Comparison of ENCODE assay signal across 16 cellular contexts in the genomic region with DNA sequence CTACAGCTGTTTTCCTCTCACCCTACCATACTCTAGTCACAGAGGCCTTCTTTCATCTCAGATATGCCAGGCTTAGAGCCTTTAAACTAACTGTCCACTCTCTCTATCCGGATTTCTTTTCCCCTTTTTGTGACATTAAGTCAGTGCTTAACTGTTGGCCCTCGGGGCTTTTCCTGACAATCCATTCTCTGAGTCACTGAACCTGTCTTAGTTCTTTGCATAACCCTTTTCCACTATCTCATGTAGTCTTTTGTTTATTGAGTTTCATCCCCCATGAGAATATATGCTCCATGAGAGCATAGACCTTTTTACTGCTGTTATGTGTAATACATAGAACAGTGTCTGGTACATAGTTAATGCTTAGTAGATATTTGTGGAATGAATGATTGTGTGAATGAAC.
DNase-seq lines count a peak whose midpoint lies in the region; ATAC-seq and TF ChIP-seq lines count a peak whose summit lies in the region.
"Had no signal": no experiment of that assay in that cellular context is flagged by ENCODE, and none has a peak within 500 bp of the region (broad histone marks: within the 10 kb centered on the region; RNA-seq: fewer than 3 reads in every experiment).

No MANE protein-coding gene starts in this region.

- no peaks in the 10 kb centered on the region for H3K9me3 ChIP-seq in left ventricle myocardium inferior (replicated peaks)
- no peaks in the 10 kb centered on the region for H3K9me3 ChIP-seq in SJCRH30 (replicated peaks)
- H3K9me3 ChIP-seq in CD4-positive, alpha-beta memory T cell (ENCODE audit: control insufficient read depth in 1 of 2, low read length in 2 of 2), result no peaks in the 10 kb centered on the region
- H3K9me3 ChIP-seq: gastrocnemius medialis, upper lobe of left lung had no signal

- H3K4me3 Mint-ChIP-seq in CD4-positive, alpha-beta memory T cell, result no peak overlapping the region

- no peak for ATAC-seq in Right ventricle myocardium superior (ENCODE audit: poor library complexity)
- no peak for ATAC-seq in HG03108 (IDR thresholded peaks at IDR 0.05; ENCODE audit: unreplicated experiment)
- no peak for ATAC-seq in HG03457 (IDR thresholded peaks at IDR 0.05; ENCODE audit: unreplicated experiment)
- ATAC-seq: gastrocnemius medialis, HepG2 had no signal

- H3K36me3 ChIP-seq in left ventricle myocardium inferior (no peaks in the 10 kb centered on the region), SJCRH30 (no peaks in the 10 kb centered on the region)
- no peaks in the 10 kb centered on the region for H3K36me3 ChIP-seq in CD4-positive, alpha-beta memory T cell (ENCODE audit: insufficient read depth, low read length)
- H3K36me3 ChIP-seq: gastrocnemius medialis, upper lobe of left lung had no signal

- H3K4me1 Mint-ChIP-seq in CD4-positive, alpha-beta memory T cell, result no peaks in the 10 kb centered on the region

- H3K4me3 ChIP-seq in left ventricle myocardium inferior (no peak overlapping the region), SJCRH30 (no peak overlapping the region), fibroblast of mammary gland (ENCODE audit: control insufficient read depth, low read depth, low read length) (no peak overlapping the region)
- H3K4me3 ChIP-seq in CD4-positive, alpha-beta memory T cell (ENCODE audit: low read length in 2 of 2), result no peak overlapping the region
- H3K4me3 ChIP-seq: coronary artery, gastrocnemius medialis, upper lobe of left lung had no signal

- no peaks in the 10 kb centered on the region for H3K27me3 ChIP-seq in left ventricle myocardium inferior (ENCODE audit: low read depth)
- H3K27me3 ChIP-seq in SJCRH30, result no peaks in the 10 kb centered on the region
- H3K27me3 ChIP-seq in CD4-positive, alpha-beta memory T cell (ENCODE audit: insufficient read depth, low read length), result no peaks in the 10 kb centered on the region
- H3K27me3 ChIP-seq: gastrocnemius medialis, upper lobe of left lung had no signal

- H3K27me3 Mint-ChIP-seq in CD4-positive, alpha-beta memory T cell, result no peaks in the 10 kb centered on the region

- CTCF ChIA-PET in CD4-positive, alpha-beta memory T cell (lab: Charles Lee; ENCODE audit: partially characterized antibody), result no interaction called here

- intact Hi-C loops in left ventricle myocardium inferior (cut with micrococcal nuclease), result no loop called here
- intact Hi-C loops in Right ventricle myocardium superior (cut with DNase I), result loop anchor here (5.0 kb wide), 1 partner anchor 79 kb away; no protein-coding TSS in a partner anchor
- intact Hi-C loops in CD4-positive, alpha-beta memory T cell (cut with micrococcal nuclease), result no loop called here

- H3K4me1 ChIP-seq in left ventricle myocardium inferior (peaks cover 51% of the 10 kb centered on the region), SJCRH30 (peaks cover 24% of the 10 kb centered on the region)
- H3K4me1 ChIP-seq in CD4-positive, alpha-beta memory T cell (ENCODE audit: insufficient read depth, low read length), result no peaks in the 10 kb centered on the region
- H3K4me1 ChIP-seq: gastrocnemius medialis, upper lobe of left lung had no signal

- H3K27ac Mint-ChIP-seq in CD4-positive, alpha-beta memory T cell, result no peak overlapping the region

- POLR2A ChIA-PET in CD4-positive, alpha-beta memory T cell (lab: Charles Lee; ENCODE audit: partially characterized antibody), result no interaction called here

- DNase-seq in left ventricle myocardium inferior (no peak), Right ventricle myocardium superior (no peak), SJCRH30 (peak; percentile 63 to 87), fibroblast of mammary gland (ENCODE audit: low read depth) (peak; percentile 68), D341Med (ENCODE audit: low spot score) (no peak)
- no peak for DNase-seq in CD4-positive, alpha-beta memory T cell
- DNase-seq: activated CD4-positive, alpha-beta T cell treated with anti-CD3 and anti-CD28 coated beads for 4 hours; DMS79; gastrocnemius medialis; H7; NCI-H82; upper lobe of left lung had no signal

- H3K27ac ChIP-seq in left ventricle myocardium inferior (replicated peaks) (peak overlapping the region; percentile 7), SJCRH30 (no peak overlapping the region)
- no peak overlapping the region for H3K27ac ChIP-seq in CD4-positive, alpha-beta memory T cell (ENCODE audit: low read depth, low read length)
- H3K27ac ChIP-seq: coronary artery, gastrocnemius medialis, upper lobe of left lung had no signal

- TF ChIP-seq CTCF in left ventricle myocardium inferior (IDR thresholded peaks at IDR 0.05; ENCODE audit: borderline replicate concordance) (no peak), fibroblast of mammary gland (conservative IDR thresholded peaks at IDR 0.05; ENCODE audit: control insufficient read depth, insufficient read depth, low read depth, low read length) (no peak)

- no peaks in the 10 kb centered on the region for H3K36me3 Mint-ChIP-seq in CD4-positive, alpha-beta memory T cell

- no peaks in the 10 kb centered on the region for H3K9me3 Mint-ChIP-seq in CD4-positive, alpha-beta memory T cell

Comparison
In these comparisons a context has a peak if more than half of its experiments do, and no peak if none do; other contexts are left out.
1. DNase-seq: peak in SJCRH30 (2 of 2) and fibroblast of mammary gland (single experiment); none in left ventricle myocardium inferior (single experiment), Right ventricle myocardium superior (single experiment), D341Med (single experiment) and CD4-positive, alpha-beta memory T cell (0 of 5).